ENCODE assay signal across 35 cellular contexts in the genomic region with DNA sequence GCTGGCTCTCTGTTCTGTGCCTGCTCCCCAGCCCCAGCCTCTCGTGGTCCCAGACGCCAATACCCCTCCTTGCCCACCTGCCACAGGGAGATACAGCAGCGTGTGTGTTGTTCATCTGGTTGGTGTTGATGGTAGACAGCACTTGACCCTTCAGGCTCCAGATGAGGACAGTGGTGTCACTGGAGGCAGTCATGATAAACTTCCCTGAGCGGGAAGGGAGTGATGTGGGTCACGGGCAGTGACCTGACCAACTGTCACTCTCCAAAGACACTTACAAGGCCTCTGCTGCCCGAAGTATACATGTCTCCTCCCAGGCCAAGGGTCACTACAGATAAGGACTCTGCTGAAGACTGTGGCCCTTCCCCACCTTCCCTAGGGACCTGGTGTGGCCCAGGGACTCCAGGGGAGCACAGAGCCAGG. TPM values are rescaled to one million over a fixed set of nuclear protein-coding genes. Genes with fewer than 3 reads are reported as not detected.
"Had no signal": no experiment of that assay in that cellular context is flagged by ENCODE, and none has a peak within 500 bp of the region (broad histone marks: within the 10 kb centered on the region; RNA-seq: fewer than 3 reads in every experiment).

No MANE protein-coding gene starts in this region.

- H3K27me3 Mint-ChIP-seq: activated CD4-positive, alpha-beta memory T cell treated with anti-CD3 and anti-CD28 coated beads for 36 hours; activated naive CD8-positive, alpha-beta T cell; activated T-helper 17 cell treated with anti-CD3 and anti-CD28 coated beads, Interleukin-2, amount 50 U/mL, for 72 hours; naive thymus-derived CD4-positive, alpha-beta T cell; stimulated activated naive CD8-positive, alpha-beta T cell treated with anti-CD3 and anti-CD28 coated beads, Interleukin-15, amount 100 ng/mL, for 72 hours had no signal

- H3K9me3 Mint-ChIP-seq: activated CD4-positive, alpha-beta memory T cell treated with anti-CD3 and anti-CD28 coated beads for 36 hours; activated T-helper 17 cell treated with anti-CD3 and anti-CD28 coated beads, Interleukin-2, amount 50 U/mL, for 72 hours; mesothelial cell of epicardium; naive thymus-derived CD4-positive, alpha-beta T cell; neural crest cell; stimulated activated effector memory CD8-positive, alpha-beta T cell treated with anti-CD3 and anti-CD28 coated beads, Interleukin-12 subunit alpha, Interleukin-12 subunit beta, amount 100 ng/mL, for 72 hours; stimulated activated naive CD8-positive, alpha-beta T cell treated with anti-CD3 and anti-CD28 coated beads, Interleukin-15, amount 100 ng/mL, for 72 hours; T-helper 2 cell treated with Interferon-gamma antibody and Interleukin-4, amounts not matched to agents 5 μg/mL and 100 μg/mL, for 36 hours had no signal

- FAIRE-seq: bronchial epithelial cell, endometrium had no signal

- H3K27ac Mint-ChIP-seq: activated CD4-positive, alpha-beta memory T cell treated with anti-CD3 and anti-CD28 coated beads for 36 hours; activated naive CD8-positive, alpha-beta T cell; activated T-helper 17 cell treated with anti-CD3 and anti-CD28 coated beads, Interleukin-2, amount 50 U/mL, for 72 hours; mesothelial cell of epicardium; stimulated activated effector memory CD8-positive, alpha-beta T cell treated with anti-CD3 and anti-CD28 coated beads, Interleukin-12 subunit alpha, Interleukin-12 subunit beta, amount 100 ng/mL, for 72 hours; stimulated activated naive CD8-positive, alpha-beta T cell treated with anti-CD3 and anti-CD28 coated beads, Interleukin-15, amount 100 ng/mL, for 72 hours; T-helper 2 cell treated with Interferon-gamma antibody and Interleukin-4, amounts not matched to agents 5 μg/mL and 100 μg/mL, for 36 hours had no signal

- H3K27ac ChIP-seq: colonic mucosa, epithelial cell of prostate, esophagus squamous epithelium, parathyroid adenoma, right lobe of liver, upper lobe of left lung, vagina, WERI-Rb-1 had no signal

- DNase-seq: activated CD4-positive, alpha-beta memory T cell treated with anti-CD3 and anti-CD28 coated beads for 36 hours; activated CD4-positive, alpha-beta T cell treated with anti-CD3 and anti-CD28 coated beads for 48 hours; activated CD8-positive, alpha-beta memory T cell treated with anti-CD3 and anti-CD28 coated beads, Interleukin-2, amount 50 U/mL, for 4 hours; activated T-cell treated with anti-CD3 and anti-CD28 coated beads, Interleukin-2, amount 50 U/mL, for 1 hour; cerebellar nuclear complex; colonic mucosa; effector CD8-positive, alpha-beta T cell; esophagus squamous epithelium; foreskin melanocyte; glutamatergic neuron; islet precursor cell; left cardiac atrium; naive thymus-derived CD4-positive, alpha-beta T cell; occipital lobe; stimulated activated CD4-positive, alpha-beta T cell treated with anti-CD3 and anti-CD28 coated beads, Interleukin-4, amount 100 ng/mL, for 24 hours; stimulated activated naive CD8-positive, alpha-beta T cell treated with anti-CD3 and anti-CD28 coated beads, Interleukin-15, amount 100 ng/mL, for 72 hours; T-helper 1 cell; upper lobe of left lung; WERI-Rb-1 had no signal

- H3K4me3 Mint-ChIP-seq: activated CD4-positive, alpha-beta memory T cell treated with anti-CD3 and anti-CD28 coated beads for 36 hours; activated naive CD8-positive, alpha-beta T cell; activated T-helper 17 cell treated with anti-CD3 and anti-CD28 coated beads, Interleukin-2, amount 50 U/mL, for 72 hours; mesothelial cell of epicardium; naive thymus-derived CD4-positive, alpha-beta T cell; neural crest cell; stimulated activated effector memory CD8-positive, alpha-beta T cell treated with anti-CD3 and anti-CD28 coated beads, Interleukin-12 subunit alpha, Interleukin-12 subunit beta, amount 100 ng/mL, for 72 hours; stimulated activated naive CD8-positive, alpha-beta T cell treated with anti-CD3 and anti-CD28 coated beads, Interleukin-15, amount 100 ng/mL, for 72 hours; T-helper 2 cell treated with Interferon-gamma antibody and Interleukin-4, amounts not matched to agents 5 μg/mL and 100 μg/mL, for 36 hours had no signal

- H3K9me3 ChIP-seq: colonic mucosa, esophagus squamous epithelium, right lobe of liver, upper lobe of left lung, vagina had no signal

- ATAC-seq: activated CD4-positive, CD25-positive, alpha-beta regulatory T cell treated with anti-CD3 and anti-CD28 coated beads, Interleukin-2, amount 50 U/mL, for 24 hours; activated T-helper 17 cell treated with anti-CD3 and anti-CD28 coated beads, Interleukin-2, amount 50 U/mL, for 72 hours; left cardiac atrium; naive thymus-derived CD4-positive, alpha-beta T cell; right lobe of liver; stimulated activated effector memory CD8-positive, alpha-beta T cell treated with anti-CD3 and anti-CD28 coated beads, Interleukin-12 subunit alpha, Interleukin-12 subunit beta, amount 100 ng/mL, for 72 hours; stimulated activated naive CD8-positive, alpha-beta T cell treated with anti-CD3 and anti-CD28 coated beads, Interleukin-15, amount 100 ng/mL, for 72 hours had no signal

- H3K27me3 ChIP-seq: colonic mucosa, esophagus squamous epithelium, right lobe of liver, upper lobe of left lung, vagina had no signal

- H3K4me3 ChIP-seq: colonic mucosa, esophagus squamous epithelium, right lobe of liver, upper lobe of left lung, vagina had no signal

- H3K4me1 ChIP-seq: parathyroid adenoma had no signal

RNA-seq across cellular contexts. Expression of a gene that starts 51.5 kb away (rescaled TPM):
- total RNA-seq: activated CD4-positive, alpha-beta memory T cell treated with anti-CD3 and anti-CD28 coated beads for 36 hours; activated CD8-positive, alpha-beta memory T cell treated with anti-CD3 and anti-CD28 coated beads for 36 hours; activated T-helper 17 cell treated with anti-CD3 and anti-CD28 coated beads, Interleukin-2, amount 50 U/mL, for 72 hours; bronchial epithelial cell; dermis microvascular lymphatic vessel endothelial cell; naive thymus-derived CD4-positive, alpha-beta T cell; occipital lobe; pulmonary artery endothelial cell had no signal
- polyA plus RNA-seq: naive thymus-derived CD4-positive, alpha-beta T cell had no signal
